In genomic region chr21:44919913-44920693, GRCh38 we compare ENCODE assay signal across 8 cellular contexts.
DNase-seq lines count a peak whose midpoint lies in the region; ATAC-seq and TF ChIP-seq lines count a peak whose summit lies in the region.

No MANE protein-coding gene starts in this region.

- H3K9me3 ChIP-seq in WERI-Rb-1 (ENCODE audit: severe bottlenecking), result peaks cover 5% of the 10 kb centered on the region

- H3K27me3 ChIP-seq in WERI-Rb-1 (ENCODE audit: insufficient read depth, low read depth, severe bottlenecking), result no peaks in the 10 kb centered on the region

- peak overlapping the region; percentile 80 for H3K27ac Mint-ChIP-seq in dendritic cell treated with granulocyte-macrophage colony-stimulating factor and Interleukin-4, amounts not matched to agents 40 ng/mL and 50 ng/mL, for 4 days

- ATAC-seq in GM18909 (IDR thresholded peaks at IDR 0.05; ENCODE audit: poor library complexity, unreplicated experiment) (peak; percentile 14), HG03432 (IDR thresholded peaks at IDR 0.05; ENCODE audit: unreplicated experiment) (peak; percentile 22), HG03045 (IDR thresholded peaks at IDR 0.05; ENCODE audit: unreplicated experiment) (no peak)

- TF ChIP-seq CTCF in WERI-Rb-1 (IDR thresholded peaks at IDR 0.05; ENCODE audit: low read depth, low read length), result no peak

- intact Hi-C loops in dendritic cell treated with granulocyte-macrophage colony-stimulating factor and Interleukin-4, amounts not matched to agents 40 ng/mL and 50 ng/mL, for 4 days (cut with micrococcal nuclease), result no loop called here

- H3K36me3 ChIP-seq in WERI-Rb-1, result no peaks in the 10 kb centered on the region

- DNase-seq in hepatic stellate cell (ENCODE audit: low spot score) (no peak), WERI-Rb-1 (no peak), nucleus accumbens (lab: John Stamatoyannopoulos, UW) (no peak)

- peaks cover 84% of the 10 kb centered on the region for H3K4me1 Mint-ChIP-seq in dendritic cell treated with granulocyte-macrophage colony-stimulating factor and Interleukin-4, amounts not matched to agents 40 ng/mL and 50 ng/mL, for 4 days (ENCODE audit: low read depth)

- H3K4me3 ChIP-seq in skin epidermis (peak overlapping the region; percentile 32 to 52 (median 42)), WERI-Rb-1 (ENCODE audit: low read depth, low read length) (no peak overlapping the region)

- no peaks in the 10 kb centered on the region for H3K27me3 Mint-ChIP-seq in dendritic cell treated with granulocyte-macrophage colony-stimulating factor and Interleukin-4, amounts not matched to agents 40 ng/mL and 50 ng/mL, for 4 days

- peak overlapping the region; percentile 91 for H3K4me3 Mint-ChIP-seq in dendritic cell treated with granulocyte-macrophage colony-stimulating factor and Interleukin-4, amounts not matched to agents 40 ng/mL and 50 ng/mL, for 4 days

- H3K36me3 Mint-ChIP-seq in dendritic cell treated with granulocyte-macrophage colony-stimulating factor and Interleukin-4, amounts not matched to agents 40 ng/mL and 50 ng/mL, for 4 days (ENCODE audit: low read depth), result peaks cover 65% of the 10 kb centered on the region

- H3K9me3 Mint-ChIP-seq in dendritic cell treated with granulocyte-macrophage colony-stimulating factor and Interleukin-4, amounts not matched to agents 40 ng/mL and 50 ng/mL, for 4 days, result no peaks in the 10 kb centered on the region

- peak overlapping the region in 20 of 21 experiments; percentile 3 to 99 (median 80) for H3K27ac ChIP-seq in skin epidermis
- no peak overlapping the region for H3K27ac ChIP-seq in WERI-Rb-1
